ENCODE assay signal across 28 cellular contexts in the genomic region with DNA sequence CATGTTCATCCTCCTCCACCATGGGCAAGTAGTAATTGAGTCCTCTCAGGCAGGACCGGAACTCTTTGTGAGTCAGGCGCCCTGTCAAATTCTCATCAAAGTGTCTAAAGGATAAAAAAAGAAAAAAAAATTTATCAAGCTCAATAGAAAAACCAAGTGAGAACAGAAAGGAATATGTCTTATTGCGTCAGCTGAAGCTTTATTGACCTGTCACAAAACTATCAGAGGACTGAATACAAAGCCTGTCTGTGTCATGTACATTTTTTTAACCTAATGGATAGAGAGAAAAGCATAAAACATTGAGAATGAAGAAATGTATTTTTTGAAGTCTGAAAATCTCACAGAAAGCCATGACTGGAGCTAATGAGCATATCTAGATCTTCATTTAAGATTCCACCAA. TPM values are rescaled to one million over a fixed set of nuclear protein-coding genes. Genes with fewer than 3 reads are reported as not detected.
"Had no signal": no experiment of that assay in that cellular context is flagged by ENCODE, and none has a peak within 500 bp of the region (broad histone marks: within the 10 kb centered on the region; RNA-seq: fewer than 3 reads in every experiment).

No MANE protein-coding gene starts in this region.

- H3K9me3 ChIP-seq: stomach, suprapubic skin, testis, thoracic aorta, thyroid gland, tibial artery, tibial nerve, transverse colon, upper lobe of left lung, upper lobe of right lung, uterus, vagina had no signal

- H3K4me3 ChIP-seq: stomach, suprapubic skin, testis, thoracic aorta, thyroid gland, tibial artery, tibial nerve, transverse colon, upper lobe of left lung, upper lobe of right lung, uterus, vagina had no signal

- H3K27ac ChIP-seq: stomach, suprapubic skin, testis, thoracic aorta, thyroid gland, tibial artery, tibial nerve, transverse colon, upper lobe of left lung, upper lobe of right lung, uterus, vagina had no signal

- H3K36me3 ChIP-seq: stomach, suprapubic skin, thoracic aorta, thyroid gland, tibial artery, tibial nerve, transverse colon, upper lobe of left lung, upper lobe of right lung, uterus, vagina had no signal

- H3K27me3 ChIP-seq: stomach, suprapubic skin, testis, thyroid gland, tibial artery, tibial nerve, transverse colon, upper lobe of left lung, upper lobe of right lung, uterus, vagina had no signal

- ATAC-seq: stimulated activated effector memory CD8-positive, alpha-beta T cell treated with anti-CD3 and anti-CD28 coated beads, Interleukin-12 subunit alpha, Interleukin-12 subunit beta, amount 100 ng/mL, for 72 hours; stimulated activated memory B cell treated with anti-CD40 and anti-IgM and Interleukin-4, amounts not matched to agents 10 μg/mL and 1 μg/mL and 100 μg/mL, for 72 hours; stimulated activated naive B cell treated with anti-CD40 and anti-IgM and Interleukin-4, amounts not matched to agents 10 μg/mL and 1 μg/mL and 100 μg/mL, for 72 hours; stimulated activated naive CD8-positive, alpha-beta T cell treated with anti-CD3 and anti-CD28 coated beads, Interleukin-15, amount 100 ng/mL, for 72 hours; stimulated activated naive CD8-positive, alpha-beta T cell treated with anti-CD3 and anti-CD28 coated beads, Interleukin-15, Interleukin-2, amounts not matched to agents 100 U/mL and 50 U/mL, for 24 hours; upper lobe of right lung had no signal

- H3K4me1 ChIP-seq: stomach, suprapubic skin, testis, thyroid gland, tibial artery, tibial nerve, transverse colon, upper lobe of left lung, upper lobe of right lung, uterus, vagina had no signal

- DNase-seq: stimulated activated CD4-positive, alpha-beta T cell treated with anti-CD3 and anti-CD28 coated beads, Interleukin-2, amount 100 ng/mL, for 48 hours; stimulated activated CD4-positive, alpha-beta T cell treated with anti-CD3 and anti-CD28 coated beads, Interleukin-4, amount 100 ng/mL, for 1 hour; stimulated activated CD4-positive, alpha-beta T cell treated with anti-CD3 and anti-CD28 coated beads, Interleukin-4, amount 100 ng/mL, for 24 hours; stimulated activated CD4-positive, alpha-beta T cell treated with anti-CD3 and anti-CD28 coated beads, Interleukin-4, amount 100 ng/mL, for 4 hours; stimulated activated CD8-positive, alpha-beta memory T cell treated with anti-CD3 and anti-CD28 coated beads, Interleukin-4, amount 100 ng/mL, for 48 hours; stimulated activated naive B cell treated with anti-CD40 and anti-IgM and Interleukin-4, amounts not matched to agents 10 μg/mL and 1 μg/mL and 100 μg/mL, for 72 hours; stimulated activated naive CD4-positive, alpha-beta T cell; stimulated activated naive CD4-positive, alpha-beta T cell treated with Interleukin-2 at 50 U/mL for 16 hours; stimulated activated naive CD8-positive, alpha-beta T cell treated with anti-CD3 and anti-CD28 coated beads, Interleukin-15, amount 100 ng/mL, for 72 hours; stimulated activated naive CD8-positive, alpha-beta T cell treated with anti-CD3 and anti-CD28 coated beads, Interleukin-15, Interleukin-2, amounts not matched to agents 100 U/mL and 50 U/mL, for 24 hours; stomach; substantia nigra; testis; thyroid gland; tibial artery; transverse colon; trophoblast cell; upper lobe of left lung; upper lobe of right lung; uterus had no signal

RNA-seq across cellular contexts. Expression of a gene that starts 8.7 kb away (rescaled TPM):
- polyA plus RNA-seq: stomach, thymus, urinary bladder had no signal

RNA-seq across cellular contexts. Expression of a gene that starts 34.1 kb away (rescaled TPM):
- polyA plus RNA-seq: stomach, thymus, urinary bladder had no signal

RNA-seq across cellular contexts. Expression of a gene that starts 43.4 kb away (rescaled TPM):
- polyA plus RNA-seq: stomach, thymus, urinary bladder had no signal

RNA-seq across cellular contexts. Expression of a gene that starts 59.6 kb away (rescaled TPM):
- polyA plus RNA-seq: stomach, thymus, urinary bladder had no signal
